In genomic region chr10:80078448-80079311, GRCh38 we compare ENCODE assay signal across 1 cellular context.
TF ChIP-seq lines count a peak whose summit lies in the region.

TMEM254 (plus strand) TSS chr10:80078665; CDS start chr10:80078700, 35 bp downstream.

TF ChIP-seq in HepG2, 621 proteins besides CTCF, POLR2A, EP300 and RAD21 (continued from another document and continues in another):
- TF ChIP-seq ZBTB40 (IDR thresholded peaks at IDR 0.05) (no peak), ZBTB40 (CRISPR knock-in tag; IDR thresholded peaks at IDR 0.05) (no peak), DMAP1 (CRISPR knock-in tag; IDR thresholded peaks at IDR 0.05) (peak; percentile 72; the same call in 1 of the 2 replicates), BRD4 (CRISPR knock-in tag; IDR thresholded peaks at IDR 0.05) (no peak), PPARG (CRISPR knock-in tag; conservative IDR thresholded peaks at IDR 0.05) (no peak), DNMT1 (CRISPR knock-in tag; IDR thresholded peaks at IDR 0.05) (no peak), ZNF564 (CRISPR knock-in tag; IDR thresholded peaks at IDR 0.05) (peak; percentile 60; the same call in 1 of the 2 replicates), SALL1 (CRISPR knock-in tag; IDR thresholded peaks at IDR 0.05) (peak; percentile 66), ZNF580 (CRISPR knock-in tag; IDR thresholded peaks at IDR 0.05; ENCODE audit: borderline replicate concordance, low read depth) (no peak; the same call in 1 of the 2 replicates), YY1 (IDR thresholded peaks at IDR 0.05; ENCODE audit: insufficient read depth, insufficient replicate concordance, low read depth, low read length) (peak; percentile 82), BHLHE40 (IDR thresholded peaks at IDR 0.05; ENCODE audit: low read length) (no peak), HOXD1 (CRISPR knock-in tag; IDR thresholded peaks at IDR 0.05) (no peak; the same call in 1 of the 2 replicates), SP1 (IDR thresholded peaks at IDR 0.05) (no peak), SP1 (CRISPR knock-in tag; IDR thresholded peaks at IDR 0.05) (peak; percentile 61), ZNF746 (CRISPR knock-in tag; IDR thresholded peaks at IDR 0.05) (peak; percentile 62; the same call in 1 of the 2 replicates), ZNF615 (CRISPR knock-in tag; IDR thresholded peaks at IDR 0.05; ENCODE audit: borderline replicate concordance) (no peak), JDP2 (CRISPR knock-in tag; IDR thresholded peaks at IDR 0.05; ENCODE audit: borderline replicate concordance) (no peak), HIC2 (CRISPR knock-in tag; IDR thresholded peaks at IDR 0.05; ENCODE audit: low read depth) (no peak), ZNF253 (CRISPR knock-in tag; IDR thresholded peaks at IDR 0.05; ENCODE audit: borderline replicate concordance) (no peak), MAFK (conservative IDR thresholded peaks at IDR 0.05 in 1 of 2, IDR thresholded peaks at IDR 0.05 in 1 of 2; ENCODE audit: low read length in 2 of 2) (no peak), SP140L (CRISPR knock-in tag; IDR thresholded peaks at IDR 0.05; ENCODE audit: borderline replicate concordance) (no peak; the same call in 1 of the 2 replicates), ZNF451 (CRISPR knock-in tag; IDR thresholded peaks at IDR 0.05) (no peak), ATF4 (CRISPR knock-in tag; IDR thresholded peaks at IDR 0.05) (0 out of 4 replicates have a peak, but pooled peaks of 1 of the 2 experiments have one; percentile 28), HINFP (CRISPR knock-in tag; IDR thresholded peaks at IDR 0.05; ENCODE audit: low read depth) (peak; percentile 9; the same call in 1 of the 2 replicates), MIXL1 (CRISPR knock-in tag; IDR thresholded peaks at IDR 0.05) (no peak), CEBPZ (IDR thresholded peaks at IDR 0.05; ENCODE audit: low read length) (no peak), ZNF570 (CRISPR knock-in tag; IDR thresholded peaks at IDR 0.05; ENCODE audit: borderline replicate concordance) (no peak), NKX3-1 (CRISPR knock-in tag; IDR thresholded peaks at IDR 0.05) (no peak; the same call in 1 of the 2 replicates), ZNF224 (CRISPR knock-in tag; IDR thresholded peaks at IDR 0.05) (no peak), REL (CRISPR knock-in tag; conservative IDR thresholded peaks at IDR 0.05) (no peak; the same call in 1 of the 2 replicates), ZNF883 (CRISPR knock-in tag; IDR thresholded peaks at IDR 0.05; ENCODE audit: not compliant biosample characterization) (peak; percentile 56), ZFX (CRISPR knock-in tag; IDR thresholded peaks at IDR 0.05; ENCODE audit: low read depth) (peak; percentile 94), CERS6 (CRISPR knock-in tag; IDR thresholded peaks at IDR 0.05) (no peak), FIP1L1 (IDR thresholded peaks at IDR 0.05; ENCODE audit: borderline replicate concordance, insufficient read depth, low read depth, low read length) (peak; percentile 35; the same call in 1 of the 2 replicates), ZBTB1 (CRISPR knock-in tag; IDR thresholded peaks at IDR 0.05; ENCODE audit: borderline replicate concordance) (no peak), ZNF891 (CRISPR knock-in tag; IDR thresholded peaks at IDR 0.05) (no peak), HMGXB3 (CRISPR knock-in tag; IDR thresholded peaks at IDR 0.05; ENCODE audit: borderline replicate concordance) (no peak)
